ENCODE assay signal across 22 cellular contexts in the genomic region with DNA sequence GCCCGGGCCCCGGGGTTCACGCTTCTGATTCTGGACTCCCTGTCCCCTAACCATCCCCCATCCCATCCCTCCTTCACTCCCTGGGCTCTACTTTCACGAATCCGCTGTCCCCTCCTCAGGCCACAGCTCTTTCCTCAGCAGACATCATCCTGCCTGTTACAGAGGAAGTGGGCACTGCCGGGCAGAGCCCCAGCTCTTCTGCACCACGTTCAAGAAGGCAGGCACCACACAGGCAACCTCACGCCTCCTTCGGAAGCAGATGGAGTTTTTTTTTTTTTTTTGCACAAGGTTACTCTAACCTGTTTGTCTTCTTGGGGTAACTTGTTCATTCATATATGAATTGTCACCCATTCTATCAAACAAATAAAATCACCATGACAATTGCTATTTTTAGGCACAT.
"Had no signal": no experiment of that assay in that cellular context is flagged by ENCODE, and none has a peak within 500 bp of the region (broad histone marks: within the 10 kb centered on the region; RNA-seq: fewer than 3 reads in every experiment).

No MANE protein-coding gene starts in this region.

- H3K4me1 ChIP-seq: neural progenitor cell, prostate gland, upper lobe of right lung had no signal

- H3K36me3 Mint-ChIP-seq: mesothelial cell of epicardium, neural progenitor cell had no signal

- H3K4me3 Mint-ChIP-seq: mesothelial cell of epicardium; nephron; neural progenitor cell; stimulated activated naive CD8-positive, alpha-beta T cell treated with anti-CD3 and anti-CD28 coated beads, Interleukin-15, Interleukin-2, amounts not matched to agents 100 ng/mL and 50 ng/mL, for 24 hours had no signal

- H3K27ac Mint-ChIP-seq: mesothelial cell of epicardium; naive B cell; nephron; neural progenitor cell; stimulated activated naive CD8-positive, alpha-beta T cell treated with anti-CD3 and anti-CD28 coated beads, Interleukin-15, Interleukin-2, amounts not matched to agents 100 ng/mL and 50 ng/mL, for 24 hours had no signal

- H3K9me3 ChIP-seq: left ventricle myocardium inferior, neutrophil, ovary, prostate gland, sigmoid colon, suprapubic skin, thoracic aorta, tibial artery, upper lobe of right lung had no signal

- H3K27me3 ChIP-seq: ovary had no signal

- DNase-seq: left ventricle myocardium inferior; naive B cell; occipital lobe; sigmoid colon; small intestine; stimulated activated CD4-positive, alpha-beta T cell treated with anti-CD3 and anti-CD28 coated beads, Interleukin-1b, Interleukin-23, amount 100 ng/mL, for 48 hours; stimulated activated CD4-positive, alpha-beta T cell treated with anti-CD3 and anti-CD28 coated beads, Interleukin-2, amount 100 ng/mL, for 48 hours; stimulated activated CD4-positive, alpha-beta T cell treated with anti-CD3 and anti-CD28 coated beads, Interleukin-4, amount 100 ng/mL, for 4 hours; stimulated activated CD8-positive, alpha-beta memory T cell treated with anti-CD3 and anti-CD28 coated beads, Interleukin-4, amount 100 ng/mL, for 48 hours; stimulated activated naive CD4-positive, alpha-beta T cell; tibial artery; upper lobe of right lung had no signal

- FAIRE-seq: small intestine had no signal

- H3K4me1 Mint-ChIP-seq: mesothelial cell of epicardium, nephron had no signal

- H3K4me3 ChIP-seq: lung, ovary, prostate gland, upper lobe of right lung had no signal

- H3K36me3 ChIP-seq: left ventricle myocardium inferior, neural progenitor cell, neutrophil, ovary, prostate gland, sigmoid colon, suprapubic skin, thoracic aorta, tibial artery, upper lobe of right lung had no signal

- H3K9ac ChIP-seq: neural progenitor cell had no signal

- H3K27ac ChIP-seq: left ventricle myocardium inferior, neural progenitor cell, neutrophil, ovary, prostate gland, sigmoid colon, suprapubic skin, thoracic aorta, tibial artery, upper lobe of right lung had no signal
